ENCODE assay signal across 26 cellular contexts in the genomic region with DNA sequence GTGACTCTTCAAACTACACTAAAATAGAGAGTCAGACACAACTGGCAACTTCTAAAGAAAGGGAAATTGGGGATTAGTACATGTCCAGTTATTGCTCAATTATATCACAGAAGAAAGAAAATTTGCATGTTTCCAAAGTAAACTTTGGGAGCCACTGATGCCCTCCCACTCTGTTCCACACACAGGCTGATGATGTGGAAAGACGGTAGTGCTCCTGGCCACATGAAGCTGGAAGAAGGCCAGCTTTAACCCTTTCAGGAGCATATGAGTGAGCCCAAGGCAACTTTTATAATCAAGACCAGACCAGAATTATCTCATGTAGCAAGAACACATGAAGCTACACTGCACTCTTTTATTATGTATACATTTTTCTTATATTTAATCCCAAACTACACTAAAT.
A peak's percentile ranks its signal among the peaks of the same experiment; 100 is the strongest.
DNase-seq lines count a peak whose midpoint lies in the region; ATAC-seq, FAIRE-seq and TF ChIP-seq lines count a peak whose summit lies in the region.
"Had no signal": no experiment of that assay in that cellular context is flagged by ENCODE, and none has a peak within 500 bp of the region (broad histone marks: within the 10 kb centered on the region; RNA-seq: fewer than 3 reads in every experiment).

No MANE protein-coding gene starts in this region.

- H3K27me3 ChIP-seq in fibroblast of lung (ENCODE audit: control insufficient read depth, insufficient read depth, low read length) (no peaks in the 10 kb centered on the region), aorta (ENCODE audit: control insufficient read depth in 1 of 2, insufficient read depth in 2 of 2, low read length in 1 of 2) (no peaks in the 10 kb centered on the region)
- H3K27me3 ChIP-seq: dorsolateral prefrontal cortex, gastrocnemius medialis, right atrium auricular region, tibial nerve had no signal

- H3K4me2 ChIP-seq in fibroblast of lung (ENCODE audit: extremely low read depth, insufficient read depth, low read length) = no peak overlapping the region

- intact Hi-C loops in sciatic nerve (cut with DNase I) = no loop called here
- intact Hi-C loops in aorta (cut with DNase I) = no loop called here

- no peaks in the 10 kb centered on the region for H3K4me1 ChIP-seq in fibroblast of lung (ENCODE audit: control insufficient read depth, extremely low read depth, insufficient read depth, low read length)
- H3K4me1 ChIP-seq in aorta (ENCODE audit: control insufficient read depth in 1 of 2, insufficient read depth in 2 of 2, low read length in 2 of 2) = no peaks in the 10 kb centered on the region
- H3K4me1 ChIP-seq: gastrocnemius medialis, left ventricle myocardium inferior, right atrium auricular region had no signal

- H2AFZ ChIP-seq in fibroblast of lung (ENCODE audit: low read length) = no peak overlapping the region
- H2AFZ ChIP-seq: GM23248 had no signal

- no peaks in the 10 kb centered on the region for H3K36me3 ChIP-seq in fibroblast of lung (ENCODE audit: control insufficient read depth, insufficient read depth, low read length)
- H3K36me3 ChIP-seq in aorta (ENCODE audit: control insufficient read depth in 1 of 2, insufficient read depth in 2 of 2, low read length in 1 of 2) = no peaks in the 10 kb centered on the region
- H3K36me3 ChIP-seq: gastrocnemius medialis, left ventricle myocardium inferior, right atrium auricular region, tibial nerve had no signal

- FAIRE-seq in GM12891 (lab: Jason Lieb, UNC) = no peak

- TF ChIP-seq POLR2A in GM12891 (IDR thresholded peaks at IDR 0.05; ENCODE audit: low read depth, low read length) = no peak

- H3K9me3 ChIP-seq in fibroblast of lung (ENCODE audit: control insufficient read depth, insufficient read depth, low read depth, low read length) (no peaks in the 10 kb centered on the region), aorta (ENCODE audit: control insufficient read depth, low read length) (no peaks in the 10 kb centered on the region)
- H3K9me3 ChIP-seq: gastrocnemius medialis, left ventricle myocardium inferior, right atrium auricular region, tibial nerve had no signal

- 0 to 3% methylated on average over 1 of the region's 1 CpG for WGBS in aorta, 2 donors

- no peak overlapping the region for H3K27ac ChIP-seq in fibroblast of lung (ENCODE audit: insufficient read depth, low read length)
- H3K27ac ChIP-seq in aorta (ENCODE audit: low read depth in 1 of 2, low read length in 2 of 2) = no peak overlapping the region
- H3K27ac ChIP-seq: dorsolateral prefrontal cortex, epithelial cell of prostate, gastrocnemius medialis, GM23248, left ventricle myocardium inferior, right atrium auricular region, tibial nerve had no signal

- no peak overlapping the region for H3K9ac ChIP-seq in fibroblast of lung (ENCODE audit: insufficient read depth, low read length)
- H3K9ac ChIP-seq: GM23248 had no signal

- H3K4me3 ChIP-seq in fibroblast of lung (replicated peaks in 1 of 4; ENCODE audit: control extremely low read depth in 1 of 4, insufficient read depth in 1 of 4, low read depth in 3 of 4, low read length in 4 of 4) = no peak overlapping the region
- H3K4me3 ChIP-seq in aorta (ENCODE audit: low read length in 2 of 2) = no peak overlapping the region
- H3K4me3 ChIP-seq: dorsolateral prefrontal cortex, gastrocnemius medialis, GM23248, left ventricle myocardium inferior, right atrium auricular region, tibial nerve had no signal

- no peak for TF ChIP-seq CTCF in fibroblast of lung (conservative IDR thresholded peaks at IDR 0.05 in 1 of 2, IDR thresholded peaks at IDR 0.05 in 1 of 2; ENCODE audit: low read depth in 1 of 2, low read length in 2 of 2)

- no peaks in the 10 kb centered on the region for H3K79me2 ChIP-seq in fibroblast of lung (ENCODE audit: control insufficient read depth, insufficient read depth, low read length)

- peak; percentile 86 for DNase-seq in MV-4-11 (lab: John Stamatoyannopoulos, UW)
- DNase-seq in SHP77 treated with DMSO at 0.1 percent for 48 hours (lab: John Stamatoyannopoulos, UW) = peak; percentile 0
- peak; percentile 0 to 4 for DNase-seq in fibroblast of lung (ENCODE audit: low read depth in 2 of 2)
- no peak for DNase-seq in sciatic nerve (ENCODE audit: low spot score)
- DNase-seq in GM12891 (ENCODE audit: insufficient read length, low spot score) = no peak
- no peak for DNase-seq in aorta
- no peak for DNase-seq in SIG-M5 (lab: John Stamatoyannopoulos, UW)
- DNase-seq: activated CD4-positive, alpha-beta T cell treated with anti-CD3 and anti-CD28 coated beads, Interleukin-2, amount 50 U/mL, for 4 hours; activated CD4-positive, CD25-positive, alpha-beta regulatory T cell; activated naive CD4-positive, alpha-beta T cell treated with anti-CD3 and anti-CD28 coated beads, Interleukin-2, amount 50 U/mL, for 16 hours; CD4-positive, CD25-positive, alpha-beta regulatory T cell; cerebellar nuclear complex; dorsolateral prefrontal cortex; gastrocnemius medialis; GM23248; hypothalamus; left ventricle myocardium inferior; midbrain; NCI-H1694; NCI-H2171; SW 1271; T1000 had no signal

- H4K20me1 ChIP-seq in fibroblast of lung (ENCODE audit: control insufficient read depth, extremely low read depth, insufficient read depth, low read length) = no peaks in the 10 kb centered on the region

- ATAC-seq in sciatic nerve = peak; percentile 13
- no peak for ATAC-seq in aorta (ENCODE audit: low FRiP score)
- ATAC-seq: gastrocnemius medialis; natural killer cell treated with Interleukin-12 subunit alpha and Interleukin-12 subunit beta and Interleukin-15 and Interleukin-18, amount 100 ng/mL, for 72 hours had no signal

TF ChIP-seq in GM12891, 5 proteins besides CTCF, POLR2A, EP300 and RAD21:
- TF ChIP-seq SPI1 (IDR thresholded peaks at IDR 0.05; ENCODE audit: low read depth, low read length) (no peak), POU2F2 (IDR thresholded peaks at IDR 0.05; ENCODE audit: low read depth, low read length) (no peak), POLR2AphosphoS5 (IDR thresholded peaks at IDR 0.05; ENCODE audit: low read depth, low read length) (no peak), TAF1 (IDR thresholded peaks at IDR 0.05; ENCODE audit: low read depth, low read length) (no peak), PAX5 (IDR thresholded peaks at IDR 0.05; ENCODE audit: insufficient read depth, low read length, severe bottlenecking) (no peak)
TF ChIP-seq in GM12891: peak in this region for 0.

Comparison
In these comparisons a context has a peak if more than half of its experiments do, and no peak if none do; other contexts are left out.
1. DNase-seq: peak in MV-4-11 (single experiment), SHP77 treated with DMSO at 0.1 percent for 48 hours (single experiment) and fibroblast of lung (2 of 2); none in sciatic nerve (single experiment), GM12891 (single experiment), aorta (0 of 2) and SIG-M5 (single experiment).